ENCODE assay signal across 10 cellular contexts in genomic region chr6:56862415-56863175, GRCh38.
A peak's percentile ranks its signal among the peaks of the same experiment; 100 is the strongest.
DNase-seq lines count a peak whose midpoint lies in the region; ATAC-seq, FAIRE-seq and TF ChIP-seq lines count a peak whose summit lies in the region.
"Had no signal": no experiment of that assay in that cellular context is flagged by ENCODE, and none has a peak within 500 bp of the region (broad histone marks: within the 10 kb centered on the region; RNA-seq: fewer than 3 reads in every experiment).

No MANE protein-coding gene starts in this region.

- H4K20me1 ChIP-seq in GM23338 (replicated peaks; ENCODE audit: insufficient read depth): no peaks in the 10 kb centered on the region

- no peaks in the 10 kb centered on the region for H3K9me2 ChIP-seq in GM23338 (ENCODE audit: insufficient read depth)

- H3K4me2 ChIP-seq in GM23338: no peak overlapping the region

- no peaks in the 10 kb centered on the region for H3K27me3 ChIP-seq in GM23338 (ENCODE audit: insufficient read depth)

- no peak overlapping the region for H3K4me3 Mint-ChIP-seq in GM23338

- H3K4me3 ChIP-seq in GM23338: no peak overlapping the region

- DNase-seq in GM12892 (ENCODE audit: insufficient read length): no peak
- peak; percentile 37 for DNase-seq in RPMI8226
- no peak for DNase-seq in left lobe of liver (ENCODE audit: low spot score)
- DNase-seq in GM23338 (ENCODE audit: low spot score): no peak
- DNase-seq in SK-N-DZ (ENCODE audit: low spot score): no peak
- no peak for DNase-seq in activated CD4-positive, CD25-positive, alpha-beta regulatory T cell treated with anti-CD3 and anti-CD28 coated beads, Interleukin-2, amount 50 U/mL, for 72 hours
- DNase-seq: left colon had no signal

- TF ChIP-seq POLR2A in GM12892 (IDR thresholded peaks at IDR 0.05; ENCODE audit: low read depth, low read length): no peak

- no peaks in the 10 kb centered on the region for H3F3A ChIP-seq in GM23338 (replicated peaks; ENCODE audit: low read depth)

- H3K27me3 Mint-ChIP-seq in GM23338 (ENCODE audit: insufficient read depth, low read depth, poor library complexity): peaks cover 4% of the 10 kb centered on the region

- H2AFZ ChIP-seq in GM23338: no peak overlapping the region

- H3K4me1 Mint-ChIP-seq in GM23338: peaks cover 37% of the 10 kb centered on the region

- TF ChIP-seq CTCF in GM23338 (conservative IDR thresholded peaks at IDR 0.05; ENCODE audit: low read depth in 2 of 2): no peak

- H3K36me3 Mint-ChIP-seq in GM23338 (ENCODE audit: low read depth): no peaks in the 10 kb centered on the region

- H3K9me3 Mint-ChIP-seq in GM23338: no peaks in the 10 kb centered on the region

- H3K27ac Mint-ChIP-seq in GM23338: no peak overlapping the region

- ATAC-seq in HG02588 (IDR thresholded peaks at IDR 0.05; ENCODE audit: unreplicated experiment): peak; percentile 57
- ATAC-seq in left lobe of liver: peak; percentile 41
- no peak for ATAC-seq in GM23338
- ATAC-seq in GM18870 (IDR thresholded peaks at IDR 0.05; ENCODE audit: unreplicated experiment): no peak

- H3K27ac ChIP-seq in GM23338 (ENCODE audit: low read depth): no peak overlapping the region

- no peaks in the 10 kb centered on the region for H3K36me3 ChIP-seq in GM23338 (ENCODE audit: insufficient read depth)

- no peaks in the 10 kb centered on the region for H3K79me2 ChIP-seq in GM23338 (replicated peaks; ENCODE audit: insufficient read depth)

- peaks cover 18% of the 10 kb centered on the region for H3K4me1 ChIP-seq in GM23338 (ENCODE audit: insufficient read depth)

- FAIRE-seq in GM12892 (lab: Jason Lieb, UNC): peak; percentile 61
- FAIRE-seq: D721Med had no signal

TF ChIP-seq in GM23338, 12 proteins besides CTCF, POLR2A, EP300 and RAD21:
- TF ChIP-seq, protein P1, sequence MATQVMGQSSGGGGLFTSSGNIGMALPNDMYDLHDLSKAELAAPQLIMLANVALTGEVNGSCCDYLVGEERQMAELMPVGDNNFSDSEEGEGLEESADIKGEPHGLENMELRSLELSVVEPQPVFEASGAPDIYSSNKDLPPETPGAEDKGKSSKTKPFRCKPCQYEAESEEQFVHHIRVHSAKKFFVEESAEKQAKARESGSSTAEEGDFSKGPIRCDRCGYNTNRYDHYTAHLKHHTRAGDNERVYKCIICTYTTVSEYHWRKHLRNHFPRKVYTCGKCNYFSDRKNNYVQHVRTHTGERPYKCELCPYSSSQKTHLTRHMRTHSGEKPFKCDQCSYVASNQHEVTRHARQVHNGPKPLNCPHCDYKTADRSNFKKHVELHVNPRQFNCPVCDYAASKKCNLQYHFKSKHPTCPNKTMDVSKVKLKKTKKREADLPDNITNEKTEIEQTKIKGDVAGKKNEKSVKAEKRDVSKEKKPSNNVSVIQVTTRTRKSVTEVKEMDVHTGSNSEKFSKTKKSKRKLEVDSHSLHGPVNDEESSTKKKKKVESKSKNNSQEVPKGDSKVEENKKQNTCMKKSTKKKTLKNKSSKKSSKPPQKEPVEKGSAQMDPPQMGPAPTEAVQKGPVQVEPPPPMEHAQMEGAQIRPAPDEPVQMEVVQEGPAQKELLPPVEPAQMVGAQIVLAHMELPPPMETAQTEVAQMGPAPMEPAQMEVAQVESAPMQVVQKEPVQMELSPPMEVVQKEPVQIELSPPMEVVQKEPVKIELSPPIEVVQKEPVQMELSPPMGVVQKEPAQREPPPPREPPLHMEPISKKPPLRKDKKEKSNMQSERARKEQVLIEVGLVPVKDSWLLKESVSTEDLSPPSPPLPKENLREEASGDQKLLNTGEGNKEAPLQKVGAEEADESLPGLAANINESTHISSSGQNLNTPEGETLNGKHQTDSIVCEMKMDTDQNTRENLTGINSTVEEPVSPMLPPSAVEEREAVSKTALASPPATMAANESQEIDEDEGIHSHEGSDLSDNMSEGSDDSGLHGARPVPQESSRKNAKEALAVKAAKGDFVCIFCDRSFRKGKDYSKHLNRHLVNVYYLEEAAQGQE (IDR thresholded peaks at IDR 0.05; ENCODE audit: unreplicated experiment): no peak
- TF ChIP-seq NANOG (IDR thresholded peaks at IDR 0.05; ENCODE audit: borderline replicate concordance) (no peak), JUNB (IDR thresholded peaks at IDR 0.05; ENCODE audit: unreplicated experiment) (no peak), EZH2 (IDR thresholded peaks at IDR 0.05; ENCODE audit: low read depth, unreplicated experiment) (no peak), CREB1 (CRISPR knock-in tag; IDR thresholded peaks at IDR 0.05; ENCODE audit: low read depth) (no peak), ZNF331 (CRISPR knock-in tag; IDR thresholded peaks at IDR 0.05; ENCODE audit: low read depth) (no peak), POLR2AphosphoS5 (IDR thresholded peaks at IDR 0.05; ENCODE audit: low read depth) (no peak), EZH2phosphoT487 (IDR thresholded peaks at IDR 0.05; ENCODE audit: unreplicated experiment) (no peak), ZNF114 (CRISPR knock-in tag; IDR thresholded peaks at IDR 0.05) (no peak), STAT1 (IDR thresholded peaks at IDR 0.05; ENCODE audit: unreplicated experiment) (no peak)
- TF ChIP-seq, protein P2, sequence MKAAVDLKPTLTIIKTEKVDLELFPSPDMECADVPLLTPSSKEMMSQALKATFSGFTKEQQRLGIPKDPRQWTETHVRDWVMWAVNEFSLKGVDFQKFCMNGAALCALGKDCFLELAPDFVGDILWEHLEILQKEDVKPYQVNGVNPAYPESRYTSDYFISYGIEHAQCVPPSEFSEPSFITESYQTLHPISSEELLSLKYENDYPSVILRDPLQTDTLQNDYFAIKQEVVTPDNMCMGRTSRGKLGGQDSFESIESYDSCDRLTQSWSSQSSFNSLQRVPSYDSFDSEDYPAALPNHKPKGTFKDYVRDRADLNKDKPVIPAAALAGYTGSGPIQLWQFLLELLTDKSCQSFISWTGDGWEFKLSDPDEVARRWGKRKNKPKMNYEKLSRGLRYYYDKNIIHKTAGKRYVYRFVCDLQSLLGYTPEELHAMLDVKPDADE (IDR thresholded peaks at IDR 0.05): no peak

Comparison
In these comparisons a context has a peak if more than half of its experiments do, and no peak if none do; other contexts are left out.
1. ATAC-seq: peak in HG02588 (single experiment) and left lobe of liver (single experiment); none in GM23338 (single experiment) and GM18870 (single experiment).